ENCODE assay signal across 8 cellular contexts in the genomic region with DNA sequence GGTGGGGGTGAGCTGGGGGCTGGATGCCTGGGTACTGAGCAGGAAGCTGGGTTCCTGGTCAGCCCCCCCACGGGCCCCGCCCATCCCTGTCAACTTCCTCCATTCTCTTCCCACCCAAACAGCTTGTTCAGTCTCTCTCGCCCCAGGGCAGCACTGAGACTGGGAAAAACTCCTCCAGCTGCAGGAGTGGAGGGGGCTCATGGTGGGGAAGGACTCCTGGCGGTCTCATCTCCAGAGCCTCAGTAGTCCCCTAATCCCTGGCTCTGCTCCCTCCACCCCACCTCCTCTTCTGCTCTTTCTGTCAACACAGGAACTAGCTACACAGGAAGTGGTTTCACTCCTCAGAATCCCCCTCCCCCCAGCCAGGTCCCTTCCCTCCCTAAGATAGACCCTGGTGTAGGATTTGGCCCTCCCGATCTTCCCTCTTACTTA. TPM values are rescaled to one million over a fixed set of nuclear protein-coding genes. Genes with fewer than 3 reads are reported as not detected.
A peak's percentile ranks its signal among the peaks of the same experiment; 100 is the strongest.
DNase-seq lines count a peak whose midpoint lies in the region; ATAC-seq and TF ChIP-seq lines count a peak whose summit lies in the region.

A gene with protein sequence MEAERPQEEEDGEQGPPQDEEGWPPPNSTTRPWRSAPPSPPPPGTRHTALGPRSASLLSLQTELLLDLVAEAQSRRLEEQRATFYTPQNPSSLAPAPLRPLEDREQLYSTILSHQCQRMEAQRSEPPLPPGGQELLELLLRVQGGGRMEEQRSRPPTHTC (minus strand): TSS at position 36 of the 432 bp plus-strand sequence. CDS start 130 bp downstream, outside the sequence.

- TF ChIP-seq CTCF in GM12864 (IDR thresholded peaks at IDR 0.05; ENCODE audit: low read depth, low read length, missing control alignments) = no peak

- intact Hi-C loops in left cardiac atrium (cut with DNase I) = no loop called here

- H3K4me3 ChIP-seq in GM12864 (ENCODE audit: low read depth, low read length) (peak within 1 kb of the TSS; percentile 97), skin epidermis (peak within 1 kb of the TSS; percentile 69 to 92 (median 74))

- DNase-seq in GM12864 (ENCODE audit: low read depth) (no peak), OCI-M1 (lab: John Stamatoyannopoulos, UW) (peak; percentile 93), left cardiac atrium (peak; percentile 72), NCI-H446 treated with DMSO at 0.1 percent for 48 hours (lab: John Stamatoyannopoulos, UW) (no peak), NCI-H524 (lab: John Stamatoyannopoulos, UW) (no peak), iPS-NIHi7 (ENCODE audit: extremely low spot score) (no peak)
- DNase-seq in activated naive CD4-positive, alpha-beta T cell treated with Interleukin-2 at 50 U/mL for 16 hours = peak; percentile 47

- ATAC-seq in left cardiac atrium = no peak

- H3K27ac ChIP-seq in skin epidermis = peak within 1 kb of the TSS; percentile 72 to 100 (median 99)

RNA-seq across cellular contexts. Expression of the gene that starts here (rescaled TPM):
- 10 to 100 TPM in 1 of 2 donors, 1 to 10 TPM in 1; 8.5 to 15.8 TPM for total RNA-seq in left cardiac atrium

Comparison
In these comparisons a context has a peak if more than half of its experiments do, and no peak if none do; other contexts are left out.
1. DNase-seq: peak in OCI-M1 (single experiment), activated naive CD4-positive, alpha-beta T cell treated with Interleukin-2 at 50 U/mL for 16 hours (single experiment) and left cardiac atrium (single experiment); none in GM12864 (single experiment), NCI-H446 treated with DMSO at 0.1 percent for 48 hours (single experiment), NCI-H524 (0 of 2) and iPS-NIHi7 (single experiment).